Comparison of ENCODE assay signal across 9 cellular contexts in the genomic region with DNA sequence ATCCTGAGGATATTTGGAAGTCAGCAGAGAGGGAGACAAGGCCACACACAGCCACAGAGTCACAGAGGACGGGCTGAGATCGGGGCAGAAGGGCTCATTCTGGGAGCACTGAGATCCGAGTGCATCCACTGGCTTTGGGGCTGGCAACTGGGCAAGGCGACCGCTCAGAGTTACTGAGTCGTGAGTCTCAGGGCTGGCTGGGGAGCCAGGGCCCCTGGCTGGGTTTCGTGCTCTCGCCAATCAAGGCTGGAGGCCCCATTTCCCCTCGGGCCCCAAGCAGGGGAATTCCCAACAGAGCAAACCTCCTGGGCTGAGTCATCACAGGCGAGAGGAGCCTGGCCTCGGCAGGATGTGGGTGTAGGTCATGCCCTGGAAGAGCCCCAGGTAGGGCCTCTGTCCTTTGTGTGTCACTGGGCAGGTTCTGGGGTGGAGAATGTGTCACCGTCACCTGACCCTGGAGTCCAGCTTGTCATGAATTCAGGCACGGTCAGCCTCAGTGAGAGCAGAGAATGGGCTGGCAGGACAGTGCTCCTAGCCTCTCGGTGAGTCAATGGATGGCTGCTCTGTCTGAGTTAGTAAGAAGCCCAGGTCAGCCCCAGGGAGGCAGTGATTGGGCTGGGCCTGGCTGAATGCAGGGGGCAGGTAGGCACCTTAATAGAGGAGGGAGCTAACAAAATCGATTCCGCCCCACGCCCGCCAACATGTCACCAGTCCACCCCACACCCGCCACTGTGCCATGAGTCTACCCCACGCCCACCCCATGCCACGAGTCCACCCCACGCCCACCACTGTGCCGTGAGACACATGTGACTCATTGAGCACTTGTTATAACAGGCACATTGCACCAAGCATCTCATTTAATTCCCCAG. TPM values are rescaled to one million over a fixed set of nuclear protein-coding genes. Genes with fewer than 3 reads are reported as not detected.
DNase-seq lines count a peak whose midpoint lies in the region; ATAC-seq and TF ChIP-seq lines count a peak whose summit lies in the region.
"Had no signal": no experiment of that assay in that cellular context is flagged by ENCODE, and none has a peak within 500 bp of the region (broad histone marks: within the 10 kb centered on the region; RNA-seq: fewer than 3 reads in every experiment).

No MANE protein-coding gene starts in this region.

- intact Hi-C loops in gastrocnemius medialis (cut with DNase I; ENCODE audit: low total_unique reads), result loop anchor here (2.0 to 5.0 kb wide), 2 partner anchors 15 to 38 kb away; a partner anchor contains a TSS

- H3K27me3 Mint-ChIP-seq in activated T-cell treated with anti-CD3 and anti-CD28 coated beads, Interleukin-2, amount 50 U/mL, for 4 hours (ENCODE audit: low read depth), result no peaks in the 10 kb centered on the region

- H3K9me3 ChIP-seq in OCI-LY1 (ENCODE audit: low read length), result no peaks in the 10 kb centered on the region
- H3K9me3 ChIP-seq in gastrocnemius medialis, result no peaks in the 10 kb centered on the region

- H3K4me1 ChIP-seq in OCI-LY1 (ENCODE audit: insufficient read depth, low read length, severe bottlenecking), result peaks cover 100% of the 10 kb centered on the region
- peaks cover 92 to 97% of the 10 kb centered on the region in 2 donors for H3K4me1 ChIP-seq in gastrocnemius medialis

- H3K36me3 ChIP-seq in OCI-LY1 (ENCODE audit: insufficient read depth, low read length) (peaks cover 3% of the 10 kb centered on the region; the same call in 1 of the 2 replicates), gastrocnemius medialis (peaks cover 0 to 18% of the 10 kb centered on the region in 2 donors)

- H3K27ac ChIP-seq in OCI-LY1 (ENCODE audit: low read depth, low read length, poor library complexity, severe bottlenecking) (peak overlapping the region; percentile 100), gastrocnemius medialis (peak overlapping the region; percentile 97 to 100 (median 98))

- TF ChIP-seq POLR2A in gastrocnemius medialis (IDR thresholded peaks at IDR 0.05), result peak; percentile 50 to 82

- H3K79me2 ChIP-seq in OCI-LY1 (ENCODE audit: insufficient read depth, low read length), result no peaks in the 10 kb centered on the region

- in situ Hi-C loops in gastrocnemius medialis (cut with MboI; ENCODE audit: low sequenced_read_pairs in 4 of 4), result no loop called here

- H3K9me2 ChIP-seq in OCI-LY1 (ENCODE audit: low read depth, low read length), result no peaks in the 10 kb centered on the region

- H4K20me1 ChIP-seq in OCI-LY1 (ENCODE audit: insufficient read depth, low read length), result no peaks in the 10 kb centered on the region

- TF ChIP-seq CTCF in OCI-LY1 (IDR thresholded peaks at IDR 0.05; ENCODE audit: low read length), result no peak
- TF ChIP-seq CTCF in fibroblast of villous mesenchyme (IDR thresholded peaks at IDR 0.05; ENCODE audit: insufficient read depth, low read depth, low read length), result no peak
- no peak for TF ChIP-seq CTCF in gastrocnemius medialis (IDR thresholded peaks at IDR 0.05 in 4 of 5, conservative IDR thresholded peaks at IDR 0.05 in 1 of 5)

- H2AFZ ChIP-seq in OCI-LY1 (ENCODE audit: low read length), result no peak overlapping the region

- peaks cover 96% of the 10 kb centered on the region for H3K4me1 Mint-ChIP-seq in activated T-cell treated with anti-CD3 and anti-CD28 coated beads, Interleukin-2, amount 50 U/mL, for 4 hours (ENCODE audit: low read depth)

- peaks cover 12% of the 10 kb centered on the region; the same call in 1 of the 2 replicates for H3F3A ChIP-seq in OCI-LY1 (ENCODE audit: insufficient read depth, low read length)

- H3K9ac ChIP-seq in OCI-LY1 (ENCODE audit: low read length), result peak overlapping the region; percentile 88

- ATAC-seq in GM18867 (IDR thresholded peaks at IDR 0.05; ENCODE audit: unreplicated experiment) (peak; percentile 66), HG02943 (IDR thresholded peaks at IDR 0.05; ENCODE audit: low read depth, unreplicated experiment) (peak; percentile 58), gastrocnemius medialis (peak; percentile 55 to 56)
- peak; percentile 75 to 78 for ATAC-seq in activated T-cell treated with anti-CD3 and anti-CD28 coated beads, Interleukin-2, amount 50 U/mL, for 4 hours

- no peaks in the 10 kb centered on the region for H3K9me3 Mint-ChIP-seq in activated T-cell treated with anti-CD3 and anti-CD28 coated beads, Interleukin-2, amount 50 U/mL, for 4 hours

- peak overlapping the region; percentile 37 for H3K4me2 ChIP-seq in OCI-LY1 (ENCODE audit: low read length)

- peak; percentile 87 for DNase-seq in activated T-cell treated with anti-CD3 and anti-CD28 coated beads, Interleukin-2, amount 50 U/mL, for 4 hours
- DNase-seq in fibroblast of villous mesenchyme (ENCODE audit: low read depth), result peak; percentile 75
- DNase-seq in gastrocnemius medialis, result peak; percentile 93 to 96
- no peak for DNase-seq in mesenteric fat pad (ENCODE audit: low spot score)
- DNase-seq in NCI-H2029 (lab: John Stamatoyannopoulos, UW), result no peak

- peak overlapping the region; percentile 75 for H3K4me3 Mint-ChIP-seq in activated T-cell treated with anti-CD3 and anti-CD28 coated beads, Interleukin-2, amount 50 U/mL, for 4 hours

- H3K4me3 ChIP-seq in OCI-LY1 (ENCODE audit: low read depth, low read length, poor library complexity, severe bottlenecking), result no peak overlapping the region
- no peak overlapping the region for H3K4me3 ChIP-seq in fibroblast of villous mesenchyme (ENCODE audit: low read depth, low read length)
- H3K4me3 ChIP-seq in gastrocnemius medialis, result no peak overlapping the region

- H3K27me3 ChIP-seq in OCI-LY1 (ENCODE audit: insufficient read depth, low read length) (no peaks in the 10 kb centered on the region), gastrocnemius medialis (no peaks in the 10 kb centered on the region)

- no peaks in the 10 kb centered on the region for H3K36me3 Mint-ChIP-seq in activated T-cell treated with anti-CD3 and anti-CD28 coated beads, Interleukin-2, amount 50 U/mL, for 4 hours (ENCODE audit: insufficient read depth)

RNA-seq across cellular contexts. Expression of a gene that starts 16.9 kb away (rescaled TPM):
- 1 to 10 TPM; 8.2 to 9.9 (median 9.8) TPM for total RNA-seq in activated T-cell treated with anti-CD3 and anti-CD28 coated beads, Interleukin-2, amount 50 U/mL, for 4 hours
- total RNA-seq in fibroblast of villous mesenchyme (0.86 and 1.9 TPM in 2 replicates), gastrocnemius medialis (100 to 1,000 TPM; 335 to 819 (median 539) TPM), mesenteric fat pad (1.2 TPM)
- total RNA-seq: temporal lobe had no signal

RNA-seq across cellular contexts. Expression of a gene that starts 32.3 kb away (rescaled TPM):
- total RNA-seq in activated T-cell treated with anti-CD3 and anti-CD28 coated beads, Interleukin-2, amount 50 U/mL, for 4 hours, result not detected
- total RNA-seq in fibroblast of villous mesenchyme (not detected in 2 replicates), gastrocnemius medialis (not detected), mesenteric fat pad (not detected)

RNA-seq across cellular contexts. Expression of a gene that starts 37.6 kb away (rescaled TPM):
- total RNA-seq in activated T-cell treated with anti-CD3 and anti-CD28 coated beads, Interleukin-2, amount 50 U/mL, for 4 hours, result under 1 TPM in 1 of 3 donors, not detected in 2; 0.35 TPM
- total RNA-seq in fibroblast of villous mesenchyme, result not detected in 2 replicates
- total RNA-seq in gastrocnemius medialis, result under 1 TPM in 2 of 4 donors, not detected in 2; 0.56 to 0.61 TPM
- not detected for total RNA-seq in mesenteric fat pad
- total RNA-seq: temporal lobe had no signal

Comparison
In these comparisons a context has a peak if more than half of its experiments do, and no peak if none do; other contexts are left out.
1. DNase-seq: peak in activated T-cell treated with anti-CD3 and anti-CD28 coated beads, Interleukin-2, amount 50 U/mL, for 4 hours (single experiment), fibroblast of villous mesenchyme (single experiment) and gastrocnemius medialis (2 of 2); none in mesenteric fat pad (single experiment) and NCI-H2029 (single experiment).
2. RNA of a gene that starts 16.9 kb away (total RNA-seq): 335 to 819 TPM in gastrocnemius medialis; 8.2 to 9.9 TPM in activated T-cell treated with anti-CD3 and anti-CD28 coated beads, Interleukin-2, amount 50 U/mL, for 4 hours, 1.2 TPM in mesenteric fat pad (single experiment) and 0.86 to 1.9 TPM in fibroblast of villous mesenchyme; every median in the first group is over 10 times any median in the second.
3. Peak in every context shown above with its lines, with median percentiles within 50 percentile points of each other: ATAC-seq.